19 cellular contexts compared by ENCODE assay signal in the genomic region with DNA sequence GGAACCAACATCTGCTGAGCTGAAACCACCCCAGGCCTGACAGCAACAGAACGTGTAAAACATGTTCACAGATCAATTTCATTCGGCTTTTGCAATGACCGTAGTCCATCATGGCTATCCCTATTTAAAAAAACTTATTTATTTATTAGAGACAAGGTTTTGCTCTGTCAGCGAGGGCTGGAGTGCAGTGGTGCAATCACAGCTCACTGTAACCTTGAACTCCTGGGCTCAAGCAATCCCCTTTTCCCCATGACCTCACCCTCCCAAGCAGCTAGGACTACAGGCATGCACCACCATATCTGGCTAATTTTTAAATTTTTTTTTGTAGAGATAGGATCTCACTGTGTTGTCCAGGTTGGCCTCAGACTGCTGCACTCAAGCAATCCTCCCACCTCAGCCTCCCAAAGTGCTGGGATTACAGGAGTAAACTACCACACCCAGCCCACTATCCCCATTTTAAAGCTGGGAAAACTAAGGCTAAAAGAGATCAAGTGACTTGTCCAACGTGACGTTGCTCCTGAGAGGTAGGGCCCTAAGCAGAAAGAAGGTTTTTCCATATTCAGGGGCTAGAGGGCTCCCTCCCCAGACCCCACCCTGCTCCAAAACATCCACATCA.
"Had no signal": no experiment of that assay in that cellular context is flagged by ENCODE, and none has a peak within 500 bp of the region (broad histone marks: within the 10 kb centered on the region; RNA-seq: fewer than 3 reads in every experiment).

No MANE protein-coding gene starts in this region.

- H3K36me3 ChIP-seq: heart left ventricle, right atrium auricular region, thyroid gland, upper lobe of right lung had no signal

- H3K27me3 ChIP-seq: right atrium auricular region, stomach, thyroid gland, upper lobe of right lung had no signal

- H3K27ac ChIP-seq: epithelial cell of prostate, foreskin keratinocyte, right atrium auricular region, thyroid gland, upper lobe of right lung had no signal

- DNase-seq: effector memory CD8-positive, alpha-beta T cell; foreskin keratinocyte; heart left ventricle; hippocampal formation; kidney glomerular epithelial cell; mammary epithelial cell; mucosa of descending colon; natural killer cell; posterior cingulate gyrus; small intestine; stimulated activated CD4-positive, alpha-beta T cell treated with anti-CD3 and anti-CD28 coated beads, Interleukin-12 subunit alpha, Interleukin-12 subunit beta, amount 100 ng/mL, for 4 hours; stimulated activated naive CD4-positive, alpha-beta T cell; stomach; thyroid gland; upper lobe of right lung had no signal

- H3K4me3 Mint-ChIP-seq: dendritic cell treated with granulocyte-macrophage colony-stimulating factor and Interleukin-4, amounts not matched to agents 40 ng/mL and 50 ng/mL, for 4 days; effector memory CD8-positive, alpha-beta T cell; natural killer cell; neural crest cell had no signal

- H3K27ac Mint-ChIP-seq: dendritic cell treated with granulocyte-macrophage colony-stimulating factor and Interleukin-4, amounts not matched to agents 40 ng/mL and 50 ng/mL, for 4 days; effector memory CD8-positive, alpha-beta T cell; natural killer cell had no signal

- H3K36me3 Mint-ChIP-seq: natural killer cell had no signal

- H3K9me3 Mint-ChIP-seq: dendritic cell treated with granulocyte-macrophage colony-stimulating factor and Interleukin-4, amounts not matched to agents 40 ng/mL and 50 ng/mL, for 4 days; effector memory CD8-positive, alpha-beta T cell; natural killer cell; neural crest cell had no signal

- H3K4me1 ChIP-seq: foreskin keratinocyte, heart left ventricle, right atrium auricular region, thyroid gland, upper lobe of right lung had no signal

- H3K4me3 ChIP-seq: heart left ventricle, mucosa of descending colon, right atrium auricular region, stomach, thyroid gland, upper lobe of right lung had no signal

- H3K9me3 ChIP-seq: heart left ventricle, mucosa of descending colon, right atrium auricular region, stomach, thyroid gland, upper lobe of right lung had no signal

- H3K4me1 Mint-ChIP-seq: natural killer cell, neural crest cell had no signal
